ENCODE assay signal across 15 cellular contexts in genomic region chr1:111213412-111213811, GRCh38. TPM values are rescaled to one million over a fixed set of nuclear protein-coding genes. Genes with fewer than 3 reads are reported as not detected.
A peak's percentile ranks its signal among the peaks of the same experiment; 100 is the strongest.
DNase-seq lines count a peak whose midpoint lies in the region; ATAC-seq and TF ChIP-seq lines count a peak whose summit lies in the region.
"Had no signal": no experiment of that assay in that cellular context is flagged by ENCODE, and none has a peak within 500 bp of the region (broad histone marks: within the 10 kb centered on the region; RNA-seq: fewer than 3 reads in every experiment).

No MANE protein-coding gene starts in this region.

- no peaks in the 10 kb centered on the region for H3K27me3 ChIP-seq in MM.1S (replicated peaks; ENCODE audit: insufficient read depth, low read length)

- ATAC-seq in T-helper 17 cell, result no peak
- no peak for ATAC-seq in GM18870 (IDR thresholded peaks at IDR 0.05; ENCODE audit: unreplicated experiment)

- no peaks in the 10 kb centered on the region for H3K27me3 Mint-ChIP-seq in activated naive CD4-positive, alpha-beta T cell treated with anti-CD3 and anti-CD28 coated beads for 36 hours (ENCODE audit: low read depth)
- H3K27me3 Mint-ChIP-seq in T-helper 17 cell, result no peaks in the 10 kb centered on the region
- peaks cover 4% of the 10 kb centered on the region for H3K27me3 Mint-ChIP-seq in endothelial cell (ENCODE audit: unreplicated experiment)
- no peaks in the 10 kb centered on the region for H3K27me3 Mint-ChIP-seq in type B pancreatic cell
- peaks cover 26% of the 10 kb centered on the region for H3K27me3 Mint-ChIP-seq in osteocyte (ENCODE audit: unreplicated experiment)

- H3K4me1 ChIP-seq in MM.1S (ENCODE audit: low read length), result peaks cover 40% of the 10 kb centered on the region

- H3K9me3 ChIP-seq in T-helper 17 cell (ENCODE audit: control insufficient read depth, low read length, poor library complexity, severe bottlenecking) (no peaks in the 10 kb centered on the region), MM.1S (replicated peaks; ENCODE audit: insufficient read depth, low read length) (no peaks in the 10 kb centered on the region)

- H3K9me2 ChIP-seq in MM.1S (replicated peaks; ENCODE audit: insufficient read depth, low read length), result no peaks in the 10 kb centered on the region

- no peak overlapping the region for H2AFZ ChIP-seq in MM.1S (ENCODE audit: low read length)

- no peaks in the 10 kb centered on the region for H3K36me3 Mint-ChIP-seq in activated naive CD4-positive, alpha-beta T cell treated with anti-CD3 and anti-CD28 coated beads for 36 hours (ENCODE audit: low read depth)
- H3K36me3 Mint-ChIP-seq in T-helper 17 cell (ENCODE audit: low read depth) (no peaks in the 10 kb centered on the region), endothelial cell (ENCODE audit: low read depth, unreplicated experiment) (peaks cover 3% of the 10 kb centered on the region), type B pancreatic cell (peaks cover 4% of the 10 kb centered on the region), osteocyte (ENCODE audit: unreplicated experiment) (no peaks in the 10 kb centered on the region)

- H3K79me2 ChIP-seq in MM.1S (ENCODE audit: low read length), result no peaks in the 10 kb centered on the region

- no peaks in the 10 kb centered on the region for H4K20me1 ChIP-seq in MM.1S (ENCODE audit: insufficient read depth, low read length)

- DNase-seq in activated naive CD4-positive, alpha-beta T cell treated with anti-CD3 and anti-CD28 coated beads for 36 hours, result no peak
- no peak for DNase-seq in activated naive CD4-positive, alpha-beta T cell treated with anti-CD3 and anti-CD28 coated beads, Interleukin-2, amount 50 U/mL, for 16 hours
- DNase-seq in T-helper 17 cell (no peak), endothelial cell (ENCODE audit: low spot score) (no peak), type B pancreatic cell (ENCODE audit: extremely low spot score, unreplicated experiment) (no peak), osteocyte (ENCODE audit: extremely low spot score, unreplicated experiment) (no peak), MM.1S (no peak)
- DNase-seq: H9, NCI-H1105 treated with DMSO at 0.1 percent for 48 hours, NCI-H446 treated with DMSO at 0.1 percent for 48 hours, occipital lobe had no signal

- peak overlapping the region; percentile 99 for H3K27ac Mint-ChIP-seq in activated naive CD4-positive, alpha-beta T cell treated with anti-CD3 and anti-CD28 coated beads for 36 hours
- peak overlapping the region; percentile 89 for H3K27ac Mint-ChIP-seq in T-helper 17 cell
- H3K27ac Mint-ChIP-seq in endothelial cell (ENCODE audit: unreplicated experiment), result peak overlapping the region; percentile 89
- peak overlapping the region; percentile 97 for H3K27ac Mint-ChIP-seq in type B pancreatic cell
- H3K27ac Mint-ChIP-seq in osteocyte (ENCODE audit: unreplicated experiment), result no peak overlapping the region

- peaks cover 18% of the 10 kb centered on the region for H3F3A ChIP-seq in MM.1S (ENCODE audit: insufficient read depth, low read length)

- intact Hi-C loops in activated naive CD4-positive, alpha-beta T cell treated with anti-CD3 and anti-CD28 coated beads for 36 hours (cut with micrococcal nuclease), result no loop called here

- H3K4me3 ChIP-seq in MM.1S (ENCODE audit: low read length), result no peak overlapping the region
- H3K4me3 ChIP-seq: lung had no signal

- no peak overlapping the region for H3K9ac ChIP-seq in MM.1S (ENCODE audit: low read length)

- no peaks in the 10 kb centered on the region for H3K36me3 ChIP-seq in MM.1S (replicated peaks; ENCODE audit: insufficient read depth, low read length)

- peak overlapping the region; percentile 75 for H3K4me3 Mint-ChIP-seq in activated naive CD4-positive, alpha-beta T cell treated with anti-CD3 and anti-CD28 coated beads for 36 hours
- H3K4me3 Mint-ChIP-seq in T-helper 17 cell (peak overlapping the region; percentile 47), endothelial cell (ENCODE audit: unreplicated experiment) (no peak overlapping the region), type B pancreatic cell (peak overlapping the region; percentile 26), osteocyte (ENCODE audit: unreplicated experiment) (no peak overlapping the region)
- H3K4me3 Mint-ChIP-seq: H9 had no signal

- TF ChIP-seq CTCF in endothelial cell (IDR thresholded peaks at IDR 0.05; ENCODE audit: unreplicated experiment) (no peak), type B pancreatic cell (conservative IDR thresholded peaks at IDR 0.05) (no peak), osteocyte (IDR thresholded peaks at IDR 0.05) (no peak), MM.1S (IDR thresholded peaks at IDR 0.05; ENCODE audit: low read length) (no peak)

- peaks cover 75% of the 10 kb centered on the region for H3K4me1 Mint-ChIP-seq in activated naive CD4-positive, alpha-beta T cell treated with anti-CD3 and anti-CD28 coated beads for 36 hours (ENCODE audit: low read depth)
- H3K4me1 Mint-ChIP-seq in T-helper 17 cell, result peaks cover 63% of the 10 kb centered on the region
- peaks cover 54% of the 10 kb centered on the region for H3K4me1 Mint-ChIP-seq in endothelial cell (ENCODE audit: unreplicated experiment)
- peaks cover 19% of the 10 kb centered on the region for H3K4me1 Mint-ChIP-seq in type B pancreatic cell (ENCODE audit: unreplicated experiment)
- no peaks in the 10 kb centered on the region for H3K4me1 Mint-ChIP-seq in osteocyte (ENCODE audit: unreplicated experiment)

- H3K27ac ChIP-seq in MM.1S (ENCODE audit: low read length), result no peak overlapping the region
- H3K27ac ChIP-seq: VCaP had no signal

- no peaks in the 10 kb centered on the region for H3K9me3 Mint-ChIP-seq in activated naive CD4-positive, alpha-beta T cell treated with anti-CD3 and anti-CD28 coated beads for 36 hours
- H3K9me3 Mint-ChIP-seq in endothelial cell (ENCODE audit: unreplicated experiment) (no peaks in the 10 kb centered on the region), type B pancreatic cell (peaks cover 5% of the 10 kb centered on the region), osteocyte (ENCODE audit: unreplicated experiment) (no peaks in the 10 kb centered on the region)
- H3K9me3 Mint-ChIP-seq: H9 had no signal

- CTCF ChIA-PET in activated naive CD4-positive, alpha-beta T cell treated with anti-CD3 and anti-CD28 coated beads for 36 hours (lab: Charles Lee), result interaction anchor here (2.3 to 10.6 kb wide), 2 partner anchors 10 to 16 kb away, joined by 6 to 234 read pairs; partner anchors contain the start of gene DENND2D

- H3K4me2 ChIP-seq in MM.1S (ENCODE audit: low read depth, low read length), result no peak overlapping the region

RNA-seq across cellular contexts. Expression of gene DENND2D, which starts 13.0 kb away (rescaled TPM):
- 100 to 1,000 TPM; 210 to 213 TPM for total RNA-seq in activated naive CD4-positive, alpha-beta T cell treated with anti-CD3 and anti-CD28 coated beads for 36 hours
- total RNA-seq in T-helper 17 cell (100 to 1,000 TPM in 1 of 2 donors, 10 to 100 TPM in 1; 62.4 to 126 TPM), endothelial cell (ENCODE audit: unreplicated experiment) (3.6 TPM), type B pancreatic cell (ENCODE audit: low replicate concordance) (6.3 and 12.7 TPM in 2 replicates), osteocyte (not detected in 2 replicates)
- total RNA-seq: RPMI7951 had no signal

RNA-seq across cellular contexts. Expression of gene CHI3L2, which starts 14.1 kb away (rescaled TPM):
- 1 to 10 TPM; 5.3 to 5.5 TPM for total RNA-seq in activated naive CD4-positive, alpha-beta T cell treated with anti-CD3 and anti-CD28 coated beads for 36 hours
- total RNA-seq in T-helper 17 cell, result 1 to 10 TPM; 8.1 to 9.1 TPM
- total RNA-seq in endothelial cell (ENCODE audit: unreplicated experiment), result 1.3 TPM
- total RNA-seq in type B pancreatic cell (ENCODE audit: low replicate concordance), result 0.72 and 3.4 TPM in 2 replicates
- not detected in 2 replicates for total RNA-seq in osteocyte
- total RNA-seq: H9 had no signal

Comparison
In these comparisons a context has a peak if more than half of its experiments do, and no peak if none do; other contexts are left out.
1. H3K4me3 Mint-ChIP-seq: peak in activated naive CD4-positive, alpha-beta T cell treated with anti-CD3 and anti-CD28 coated beads for 36 hours (single experiment), T-helper 17 cell (single experiment) and type B pancreatic cell (single experiment); none in endothelial cell (single experiment) and osteocyte (single experiment).